8 cellular contexts compared by ENCODE assay signal in the genomic region with DNA sequence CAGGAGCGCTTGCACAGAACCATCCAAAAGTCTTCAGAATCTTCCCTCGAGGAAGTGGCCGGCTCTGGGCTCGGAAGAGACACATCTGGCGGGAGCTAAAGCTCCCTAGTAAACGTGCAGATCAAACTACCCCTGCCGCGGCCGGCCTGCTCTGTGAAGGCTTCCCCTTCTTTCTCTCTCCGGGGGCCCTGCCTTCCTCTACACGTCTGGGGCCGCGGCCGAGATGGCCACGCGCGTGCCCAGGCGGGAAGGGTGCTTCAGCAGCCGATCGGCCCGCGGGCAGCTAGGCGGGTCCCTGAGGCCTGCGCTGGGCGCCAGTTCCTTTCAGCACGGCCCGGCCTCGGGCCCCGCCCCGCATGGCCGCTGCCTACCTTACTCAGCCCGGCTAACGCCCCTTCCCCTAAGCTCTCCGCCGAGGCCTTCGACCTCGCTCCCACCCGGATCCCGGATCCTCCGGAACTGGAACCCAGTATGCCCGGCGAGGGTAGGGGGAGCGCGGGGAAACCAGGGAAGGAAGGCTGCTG. TPM values are rescaled to one million over a fixed set of nuclear protein-coding genes. Genes with fewer than 3 reads are reported as not detected.
A peak's percentile ranks its signal among the peaks of the same experiment; 100 is the strongest.
DNase-seq lines count a peak whose midpoint lies in the region; ATAC-seq and TF ChIP-seq lines count a peak whose summit lies in the region.

No MANE protein-coding gene starts in this region.

- CTCF ChIA-PET in AG04450 (lab: Charles Lee): interaction anchor here (0.6 to 2.4 kb wide), 3 partner anchors 10 to 298 kb away, joined by 6 to 11 read pairs (median 7); no protein-coding TSS in a partner anchor

- DNase-seq in AG04450 (ENCODE audit: low read depth, low spot score): no peak
- peak; percentile 19 for DNase-seq in RPMI8226
- peak in 1 of 2 donors; percentile 30 for DNase-seq in tibial artery
- no peak for DNase-seq in MV-4-11 (lab: John Stamatoyannopoulos, UW)

- ATAC-seq in GM18867 (IDR thresholded peaks at IDR 0.05; ENCODE audit: unreplicated experiment) (peak; percentile 17), HG03064 (IDR thresholded peaks at IDR 0.05; ENCODE audit: low read depth, unreplicated experiment) (peak; percentile 20)

- H3K36me3 ChIP-seq in duodenal mucosa (ENCODE audit: control insufficient read depth in 1 of 2, insufficient read depth in 2 of 2, low read length in 2 of 2) (peaks cover 2 to 17% of the 10 kb centered on the region in 2 donors), mesodermal cell (ENCODE audit: control insufficient read depth, insufficient read depth, low read length) (peaks cover 33% of the 10 kb centered on the region), tibial artery (peaks cover 0 to 16% (median 2%) of the 10 kb centered on the region in 3 donors)

- H3K27ac ChIP-seq in AG04450 (ENCODE audit: low read depth, low read length): peak overlapping the region; percentile 84
- peak overlapping the region; percentile 79 for H3K27ac ChIP-seq in duodenal mucosa (ENCODE audit: low read depth, low read length)
- H3K27ac ChIP-seq in mesodermal cell (ENCODE audit: low read depth, low read length, severe bottlenecking): peak overlapping the region; percentile 95
- H3K27ac ChIP-seq in tibial artery: peak overlapping the region; percentile 91 to 96

- POLR2A ChIA-PET in AG04450 (lab: Yijun Ruan, JAX): interaction anchor here (0.5 to 2.8 kb wide), 7 partner anchors 46 to 230 kb away, joined by 3 to 8 read pairs (median 4); partner anchors contain the start of gene USP22

- H3K4me3 ChIP-seq in AG04450 (ENCODE audit: low read depth, low read length): peak overlapping the region; percentile 93
- peak overlapping the region; percentile 89 to 93 for H3K4me3 ChIP-seq in duodenal mucosa (ENCODE audit: low read depth in 1 of 2, low read length in 2 of 2)
- H3K4me3 ChIP-seq in mesodermal cell (ENCODE audit: extremely low read depth, insufficient read depth, low read length, poor library complexity, severe bottlenecking): peak overlapping the region; percentile 99
- peak overlapping the region; percentile 91 for H3K4me3 ChIP-seq in tibial artery

- H3K9me3 ChIP-seq in AG04450 (ENCODE audit: control insufficient read depth, insufficient read depth, low read length): no peaks in the 10 kb centered on the region; the same call in 1 of the 2 replicates
- H3K9me3 ChIP-seq in duodenal mucosa (ENCODE audit: control insufficient read depth in 1 of 2, low read length in 2 of 2): no peaks in the 10 kb centered on the region
- H3K9me3 ChIP-seq in mesodermal cell (ENCODE audit: control insufficient read depth, low read length): no peaks in the 10 kb centered on the region
- H3K9me3 ChIP-seq in tibial artery: no peaks in the 10 kb centered on the region

- H3K4me1 ChIP-seq in duodenal mucosa (ENCODE audit: control insufficient read depth in 1 of 2, insufficient read depth in 2 of 2, low read length in 2 of 2) (peaks cover 48 to 49% of the 10 kb centered on the region in 2 donors), mesodermal cell (ENCODE audit: control insufficient read depth, insufficient read depth, low read length, poor library complexity, severe bottlenecking) (peaks cover 20% of the 10 kb centered on the region), tibial artery (peaks cover 0 to 60% (median 47%) of the 10 kb centered on the region in 4 donors)

- TF ChIP-seq CTCF in AG04450 (IDR thresholded peaks at IDR 0.05; ENCODE audit: low read depth, low read length) (no peak), tibial artery (IDR thresholded peaks at IDR 0.05) (no peak)

- H3K27me3 ChIP-seq in AG04450 (ENCODE audit: control insufficient read depth, insufficient read depth, low read length): no peaks in the 10 kb centered on the region
- no peaks in the 10 kb centered on the region for H3K27me3 ChIP-seq in duodenal mucosa (ENCODE audit: control insufficient read depth in 1 of 2, insufficient read depth in 2 of 2, low read length in 2 of 2)
- no peaks in the 10 kb centered on the region for H3K27me3 ChIP-seq in tibial artery

- intact Hi-C loops in tibial artery (cut with DNase I; ENCODE audit: low total_unique reads): loop anchor here (5.0 kb wide), 2 partner anchors 39 to 46 kb away; partner anchors contain the start of gene NATD1

- 0% methylated on average over 34 to 39 of the region's 44 CpGs for WGBS in mesodermal cell (ENCODE audit: insufficient coverage in 2 of 2), 2 experiments

- peak overlapping the region; percentile 94 for H3K9ac ChIP-seq in duodenal mucosa (ENCODE audit: low read depth in 1 of 2, low read length in 2 of 2)

RNA-seq across cellular contexts. Expression of gene TMEM11, which starts 0.4 kb away (rescaled TPM):
- 27.5 and 33.9 TPM in 2 replicates for polyA plus RNA-seq in AG04450 (2011; rRNA removed)
- polyA minus RNA-seq in AG04450 (2011; rRNA and poly(A)+ RNA removed): 31.3 and 37.8 TPM in 2 replicates
- polyA plus RNA-seq in mesodermal cell (2013, experiment 1 of 2): 31.3 TPM
- 25.9 TPM for polyA plus RNA-seq in mesodermal cell (2013, experiment 2 of 2)

RNA-seq across cellular contexts. Expression of gene NATD1, which starts 39.7 kb away (rescaled TPM):
- polyA plus RNA-seq in AG04450 (2011; rRNA removed): 4.0 and 5.2 TPM in 2 replicates
- 5.0 and 6.2 TPM in 2 replicates for polyA minus RNA-seq in AG04450 (2011; rRNA and poly(A)+ RNA removed)
- polyA plus RNA-seq in mesodermal cell (2013, experiment 1 of 2): 11.2 TPM
- polyA plus RNA-seq in mesodermal cell (2013, experiment 2 of 2): 9.6 TPM
